In the genomic region with DNA sequence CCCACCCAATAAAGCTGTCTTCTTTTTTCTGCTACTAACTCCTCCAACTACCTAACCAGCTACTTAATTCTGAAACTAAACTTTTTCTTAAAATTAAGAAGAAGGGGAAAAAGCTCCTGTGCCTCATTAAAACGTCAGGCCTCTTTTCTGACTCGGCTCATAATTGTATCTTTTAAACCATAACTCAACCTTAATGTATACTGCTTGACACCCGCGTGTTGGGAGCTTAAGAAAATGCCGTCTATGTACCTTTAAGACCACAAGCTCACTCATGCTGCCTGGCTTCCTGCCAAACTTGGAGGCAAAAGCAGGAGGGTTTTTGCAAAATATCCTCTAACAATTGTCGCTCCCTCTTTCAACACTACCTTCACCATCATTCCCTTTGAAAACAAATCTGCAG, we compare ENCODE assay signal across 1 cellular context.
TF ChIP-seq lines count a peak whose summit lies in the region.

No MANE protein-coding gene starts in this region.

TF ChIP-seq in K562, 482 proteins besides CTCF, POLR2A, EP300 and RAD21 (continued from another document and continues in another):
- TF ChIP-seq, protein P1, sequence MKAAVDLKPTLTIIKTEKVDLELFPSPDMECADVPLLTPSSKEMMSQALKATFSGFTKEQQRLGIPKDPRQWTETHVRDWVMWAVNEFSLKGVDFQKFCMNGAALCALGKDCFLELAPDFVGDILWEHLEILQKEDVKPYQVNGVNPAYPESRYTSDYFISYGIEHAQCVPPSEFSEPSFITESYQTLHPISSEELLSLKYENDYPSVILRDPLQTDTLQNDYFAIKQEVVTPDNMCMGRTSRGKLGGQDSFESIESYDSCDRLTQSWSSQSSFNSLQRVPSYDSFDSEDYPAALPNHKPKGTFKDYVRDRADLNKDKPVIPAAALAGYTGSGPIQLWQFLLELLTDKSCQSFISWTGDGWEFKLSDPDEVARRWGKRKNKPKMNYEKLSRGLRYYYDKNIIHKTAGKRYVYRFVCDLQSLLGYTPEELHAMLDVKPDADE (conservative IDR thresholded peaks at IDR 0.05; ENCODE audit: control insufficient read depth, low read depth, low read length), result no peak
- TF ChIP-seq SNRNP70 (optimal IDR thresholded peaks at IDR 0.05; ENCODE audit: low read depth, low read length), result no peak
- no peak for TF ChIP-seq ETV5 (CRISPR knock-in tag; IDR thresholded peaks at IDR 0.05; ENCODE audit: low read depth)
- no peak for TF ChIP-seq BRD4 (IDR thresholded peaks at IDR 0.05)
- TF ChIP-seq, protein P2, sequence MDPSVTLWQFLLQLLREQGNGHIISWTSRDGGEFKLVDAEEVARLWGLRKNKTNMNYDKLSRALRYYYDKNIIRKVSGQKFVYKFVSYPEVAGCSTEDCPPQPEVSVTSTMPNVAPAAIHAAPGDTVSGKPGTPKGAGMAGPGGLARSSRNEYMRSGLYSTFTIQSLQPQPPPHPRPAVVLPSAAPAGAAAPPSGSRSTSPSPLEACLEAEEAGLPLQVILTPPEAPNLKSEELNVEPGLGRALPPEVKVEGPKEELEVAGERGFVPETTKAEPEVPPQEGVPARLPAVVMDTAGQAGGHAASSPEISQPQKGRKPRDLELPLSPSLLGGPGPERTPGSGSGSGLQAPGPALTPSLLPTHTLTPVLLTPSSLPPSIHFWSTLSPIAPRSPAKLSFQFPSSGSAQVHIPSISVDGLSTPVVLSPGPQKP (CRISPR knock-in tag; IDR thresholded peaks at IDR 0.05), result no peak
- no peak for TF ChIP-seq CBX8 (IDR thresholded peaks at IDR 0.05; ENCODE audit: borderline replicate concordance, extremely low read depth, low read depth, low read length, poor library complexity, severe bottlenecking)
- TF ChIP-seq, protein P3, sequence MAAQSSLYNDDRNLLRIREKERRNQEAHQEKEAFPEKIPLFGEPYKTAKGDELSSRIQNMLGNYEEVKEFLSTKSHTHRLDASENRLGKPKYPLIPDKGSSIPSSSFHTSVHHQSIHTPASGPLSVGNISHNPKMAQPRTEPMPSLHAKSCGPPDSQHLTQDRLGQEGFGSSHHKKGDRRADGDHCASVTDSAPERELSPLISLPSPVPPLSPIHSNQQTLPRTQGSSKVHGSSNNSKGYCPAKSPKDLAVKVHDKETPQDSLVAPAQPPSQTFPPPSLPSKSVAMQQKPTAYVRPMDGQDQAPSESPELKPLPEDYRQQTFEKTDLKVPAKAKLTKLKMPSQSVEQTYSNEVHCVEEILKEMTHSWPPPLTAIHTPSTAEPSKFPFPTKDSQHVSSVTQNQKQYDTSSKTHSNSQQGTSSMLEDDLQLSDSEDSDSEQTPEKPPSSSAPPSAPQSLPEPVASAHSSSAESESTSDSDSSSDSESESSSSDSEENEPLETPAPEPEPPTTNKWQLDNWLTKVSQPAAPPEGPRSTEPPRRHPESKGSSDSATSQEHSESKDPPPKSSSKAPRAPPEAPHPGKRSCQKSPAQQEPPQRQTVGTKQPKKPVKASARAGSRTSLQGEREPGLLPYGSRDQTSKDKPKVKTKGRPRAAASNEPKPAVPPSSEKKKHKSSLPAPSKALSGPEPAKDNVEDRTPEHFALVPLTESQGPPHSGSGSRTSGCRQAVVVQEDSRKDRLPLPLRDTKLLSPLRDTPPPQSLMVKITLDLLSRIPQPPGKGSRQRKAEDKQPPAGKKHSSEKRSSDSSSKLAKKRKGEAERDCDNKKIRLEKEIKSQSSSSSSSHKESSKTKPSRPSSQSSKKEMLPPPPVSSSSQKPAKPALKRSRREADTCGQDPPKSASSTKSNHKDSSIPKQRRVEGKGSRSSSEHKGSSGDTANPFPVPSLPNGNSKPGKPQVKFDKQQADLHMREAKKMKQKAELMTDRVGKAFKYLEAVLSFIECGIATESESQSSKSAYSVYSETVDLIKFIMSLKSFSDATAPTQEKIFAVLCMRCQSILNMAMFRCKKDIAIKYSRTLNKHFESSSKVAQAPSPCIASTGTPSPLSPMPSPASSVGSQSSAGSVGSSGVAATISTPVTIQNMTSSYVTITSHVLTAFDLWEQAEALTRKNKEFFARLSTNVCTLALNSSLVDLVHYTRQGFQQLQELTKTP (IDR thresholded peaks at IDR 0.05; ENCODE audit: low read depth in 1 of 2, partially characterized antibody in 2 of 2), result no peak
- no peak for TF ChIP-seq TAF1 (IDR thresholded peaks at IDR 0.05; ENCODE audit: control insufficient read depth, extremely low read depth, insufficient read depth, low read length, severe bottlenecking)
- TF ChIP-seq, protein P4, sequence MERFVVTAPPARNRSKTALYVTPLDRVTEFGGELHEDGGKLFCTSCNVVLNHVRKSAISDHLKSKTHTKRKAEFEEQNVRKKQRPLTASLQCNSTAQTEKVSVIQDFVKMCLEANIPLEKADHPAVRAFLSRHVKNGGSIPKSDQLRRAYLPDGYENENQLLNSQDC (CRISPR knock-in tag; IDR thresholded peaks at IDR 0.05), result no peak
- TF ChIP-seq SMARCB1 (IDR thresholded peaks at IDR 0.05; ENCODE audit: insufficient read length, low read depth), result no peak
- peak; percentile 98 for TF ChIP-seq MEIS2 (IDR thresholded peaks at IDR 0.05; ENCODE audit: partially characterized antibody)
- TF ChIP-seq TBL1XR1 (IDR thresholded peaks at IDR 0.05; ENCODE audit: low read length in 2 of 2), result no peak
- TF ChIP-seq, protein P5, sequence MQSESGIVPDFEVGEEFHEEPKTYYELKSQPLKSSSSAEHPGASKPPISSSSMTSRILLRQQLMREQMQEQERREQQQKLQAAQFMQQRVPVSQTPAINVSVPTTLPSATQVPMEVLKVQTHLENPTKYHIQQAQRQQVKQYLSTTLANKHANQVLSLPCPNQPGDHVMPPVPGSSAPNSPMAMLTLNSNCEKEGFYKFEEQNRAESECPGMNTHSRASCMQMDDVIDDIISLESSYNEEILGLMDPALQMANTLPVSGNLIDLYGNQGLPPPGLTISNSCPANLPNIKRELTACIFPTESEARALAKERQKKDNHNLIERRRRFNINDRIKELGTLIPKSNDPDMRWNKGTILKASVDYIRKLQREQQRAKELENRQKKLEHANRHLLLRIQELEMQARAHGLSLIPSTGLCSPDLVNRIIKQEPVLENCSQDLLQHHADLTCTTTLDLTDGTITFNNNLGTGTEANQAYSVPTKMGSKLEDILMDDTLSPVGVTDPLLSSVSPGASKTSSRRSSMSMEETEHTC (IDR thresholded peaks at IDR 0.05), result no peak
- TF ChIP-seq LEF1 (IDR thresholded peaks at IDR 0.05), result 0 out of 2 replicates have a peak, but pooled peaks have one; percentile 35
- TF ChIP-seq, protein P6, sequence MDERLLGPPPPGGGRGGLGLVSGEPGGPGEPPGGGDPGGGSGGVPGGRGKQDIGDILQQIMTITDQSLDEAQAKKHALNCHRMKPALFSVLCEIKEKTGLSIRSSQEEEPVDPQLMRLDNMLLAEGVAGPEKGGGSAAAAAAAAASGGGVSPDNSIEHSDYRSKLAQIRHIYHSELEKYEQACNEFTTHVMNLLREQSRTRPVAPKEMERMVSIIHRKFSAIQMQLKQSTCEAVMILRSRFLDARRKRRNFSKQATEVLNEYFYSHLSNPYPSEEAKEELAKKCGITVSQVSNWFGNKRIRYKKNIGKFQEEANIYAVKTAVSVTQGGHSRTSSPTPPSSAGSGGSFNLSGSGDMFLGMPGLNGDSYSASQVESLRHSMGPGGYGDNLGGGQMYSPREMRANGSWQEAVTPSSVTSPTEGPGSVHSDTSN (CRISPR knock-in tag; IDR thresholded peaks at IDR 0.05; ENCODE audit: low read depth), result no peak
- TF ChIP-seq, protein P6 (tag; conservative IDR thresholded peaks at IDR 0.05; ENCODE audit: low read depth), result peak; percentile 93
- peak; percentile 88 for TF ChIP-seq ZNF316 (IDR thresholded peaks at IDR 0.05)
- TF ChIP-seq RAD51 (IDR thresholded peaks at IDR 0.05; ENCODE audit: borderline replicate concordance, low read depth), result no peak
- TF ChIP-seq, protein P7, sequence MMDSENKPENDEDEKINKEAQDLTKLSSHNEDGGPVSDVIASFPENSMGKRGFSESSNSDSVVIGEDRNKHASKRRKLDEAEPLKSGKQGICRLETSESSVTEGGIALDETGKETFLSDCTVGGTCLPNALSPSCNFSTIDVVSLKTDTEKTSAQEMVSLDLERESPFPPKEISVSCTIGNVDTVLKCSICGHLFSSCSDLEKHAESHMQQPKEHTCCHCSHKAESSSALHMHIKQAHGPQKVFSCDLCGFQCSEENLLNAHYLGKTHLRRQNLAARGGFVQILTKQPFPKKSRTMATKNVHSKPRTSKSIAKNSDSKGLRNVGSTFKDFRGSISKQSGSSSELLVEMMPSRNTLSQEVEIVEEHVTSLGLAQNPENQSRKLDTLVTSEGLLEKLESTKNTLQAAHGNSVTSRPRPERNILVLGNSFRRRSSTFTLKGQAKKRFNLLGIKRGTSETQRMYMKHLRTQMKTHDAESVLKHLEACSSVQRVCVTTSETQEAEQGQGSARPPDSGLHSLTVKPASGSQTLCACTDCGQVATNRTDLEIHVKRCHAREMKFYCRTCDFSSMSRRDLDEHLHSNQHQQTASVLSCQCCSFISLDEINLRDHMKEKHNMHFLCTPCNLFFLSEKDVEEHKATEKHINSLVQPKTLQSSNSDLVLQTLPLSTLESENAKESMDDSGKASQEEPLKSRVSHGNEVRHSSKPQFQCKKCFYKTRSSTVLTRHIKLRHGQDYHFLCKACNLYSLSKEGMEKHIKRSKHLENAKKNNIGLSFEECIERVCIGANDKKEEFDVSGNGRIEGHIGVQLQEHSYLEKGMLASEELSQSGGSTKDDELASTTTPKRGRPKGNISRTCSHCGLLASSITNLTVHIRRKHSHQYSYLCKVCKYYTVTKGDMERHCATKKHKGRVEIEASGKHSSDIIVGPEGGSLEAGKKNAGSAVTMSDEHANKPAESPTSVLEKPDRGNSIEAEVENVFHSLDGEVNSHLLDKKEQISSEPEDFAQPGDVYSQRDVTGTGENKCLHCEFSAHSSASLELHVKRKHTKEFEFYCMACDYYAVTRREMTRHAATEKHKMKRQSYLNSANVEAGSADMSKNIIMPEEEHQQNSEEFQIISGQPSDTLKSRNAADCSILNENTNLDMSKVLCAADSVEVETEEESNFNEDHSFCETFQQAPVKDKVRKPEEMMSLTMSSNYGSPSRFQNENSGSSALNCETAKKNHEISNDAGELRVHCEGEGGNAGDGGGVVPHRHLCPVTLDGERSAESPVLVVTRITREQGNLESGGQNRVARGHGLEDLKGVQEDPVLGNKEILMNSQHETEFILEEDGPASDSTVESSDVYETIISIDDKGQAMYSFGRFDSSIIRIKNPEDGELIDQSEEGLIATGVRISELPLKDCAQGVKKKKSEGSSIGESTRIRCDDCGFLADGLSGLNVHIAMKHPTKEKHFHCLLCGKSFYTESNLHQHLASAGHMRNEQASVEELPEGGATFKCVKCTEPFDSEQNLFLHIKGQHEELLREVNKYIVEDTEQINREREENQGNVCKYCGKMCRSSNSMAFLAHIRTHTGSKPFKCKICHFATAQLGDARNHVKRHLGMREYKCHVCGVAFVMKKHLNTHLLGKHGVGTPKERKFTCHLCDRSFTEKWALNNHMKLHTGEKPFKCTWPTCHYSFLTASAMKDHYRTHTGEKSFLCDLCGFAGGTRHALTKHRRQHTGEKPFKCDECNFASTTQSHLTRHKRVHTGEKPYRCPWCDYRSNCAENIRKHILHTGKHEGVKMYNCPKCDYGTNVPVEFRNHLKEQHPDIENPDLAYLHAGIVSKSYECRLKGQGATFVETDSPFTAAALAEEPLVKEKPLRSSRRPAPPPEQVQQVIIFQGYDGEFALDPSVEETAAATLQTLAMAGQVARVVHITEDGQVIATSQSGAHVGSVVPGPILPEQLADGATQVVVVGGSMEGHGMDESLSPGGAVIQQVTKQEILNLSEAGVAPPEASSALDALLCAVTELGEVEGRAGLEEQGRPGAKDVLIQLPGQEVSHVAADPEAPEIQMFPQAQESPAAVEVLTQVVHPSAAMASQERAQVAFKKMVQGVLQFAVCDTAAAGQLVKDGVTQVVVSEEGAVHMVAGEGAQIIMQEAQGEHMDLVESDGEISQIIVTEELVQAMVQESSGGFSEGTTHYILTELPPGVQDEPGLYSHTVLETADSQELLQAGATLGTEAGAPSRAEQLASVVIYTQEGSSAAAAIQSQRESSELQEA (IDR thresholded peaks at IDR 0.05; ENCODE audit: low read depth), result no peak
- TF ChIP-seq, protein P8, sequence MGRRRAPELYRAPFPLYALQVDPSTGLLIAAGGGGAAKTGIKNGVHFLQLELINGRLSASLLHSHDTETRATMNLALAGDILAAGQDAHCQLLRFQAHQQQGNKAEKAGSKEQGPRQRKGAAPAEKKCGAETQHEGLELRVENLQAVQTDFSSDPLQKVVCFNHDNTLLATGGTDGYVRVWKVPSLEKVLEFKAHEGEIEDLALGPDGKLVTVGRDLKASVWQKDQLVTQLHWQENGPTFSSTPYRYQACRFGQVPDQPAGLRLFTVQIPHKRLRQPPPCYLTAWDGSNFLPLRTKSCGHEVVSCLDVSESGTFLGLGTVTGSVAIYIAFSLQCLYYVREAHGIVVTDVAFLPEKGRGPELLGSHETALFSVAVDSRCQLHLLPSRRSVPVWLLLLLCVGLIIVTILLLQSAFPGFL (CRISPR knock-in tag; IDR thresholded peaks at IDR 0.05), result no peak
- TF ChIP-seq, protein P9, sequence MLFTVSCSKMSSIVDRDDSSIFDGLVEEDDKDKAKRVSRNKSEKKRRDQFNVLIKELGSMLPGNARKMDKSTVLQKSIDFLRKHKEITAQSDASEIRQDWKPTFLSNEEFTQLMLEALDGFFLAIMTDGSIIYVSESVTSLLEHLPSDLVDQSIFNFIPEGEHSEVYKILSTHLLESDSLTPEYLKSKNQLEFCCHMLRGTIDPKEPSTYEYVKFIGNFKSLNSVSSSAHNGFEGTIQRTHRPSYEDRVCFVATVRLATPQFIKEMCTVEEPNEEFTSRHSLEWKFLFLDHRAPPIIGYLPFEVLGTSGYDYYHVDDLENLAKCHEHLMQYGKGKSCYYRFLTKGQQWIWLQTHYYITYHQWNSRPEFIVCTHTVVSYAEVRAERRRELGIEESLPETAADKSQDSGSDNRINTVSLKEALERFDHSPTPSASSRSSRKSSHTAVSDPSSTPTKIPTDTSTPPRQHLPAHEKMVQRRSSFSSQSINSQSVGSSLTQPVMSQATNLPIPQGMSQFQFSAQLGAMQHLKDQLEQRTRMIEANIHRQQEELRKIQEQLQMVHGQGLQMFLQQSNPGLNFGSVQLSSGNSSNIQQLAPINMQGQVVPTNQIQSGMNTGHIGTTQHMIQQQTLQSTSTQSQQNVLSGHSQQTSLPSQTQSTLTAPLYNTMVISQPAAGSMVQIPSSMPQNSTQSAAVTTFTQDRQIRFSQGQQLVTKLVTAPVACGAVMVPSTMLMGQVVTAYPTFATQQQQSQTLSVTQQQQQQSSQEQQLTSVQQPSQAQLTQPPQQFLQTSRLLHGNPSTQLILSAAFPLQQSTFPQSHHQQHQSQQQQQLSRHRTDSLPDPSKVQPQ (CRISPR knock-in tag; IDR thresholded peaks at IDR 0.05; ENCODE audit: borderline replicate concordance), result no peak
- no peak for TF ChIP-seq ZNF589 (CRISPR knock-in tag; IDR thresholded peaks at IDR 0.05; ENCODE audit: low read depth)
- TF ChIP-seq GATAD2A (IDR thresholded peaks at IDR 0.05), result no peak
